In genomic region chr1:112807999-112808398, GRCh38 we compare ENCODE assay signal across 19 cellular contexts.
"Had no signal": no experiment of that assay in that cellular context is flagged by ENCODE, and none has a peak within 500 bp of the region (broad histone marks: within the 10 kb centered on the region; RNA-seq: fewer than 3 reads in every experiment).

No MANE protein-coding gene starts in this region.

- H3K4me3 ChIP-seq: adrenal gland, dorsolateral prefrontal cortex, lung, sigmoid colon, spleen, tibial artery had no signal

- H3K9ac ChIP-seq: parathyroid adenoma had no signal

- H3K79me2 ChIP-seq: parathyroid adenoma had no signal

- H2AFZ ChIP-seq: parathyroid adenoma had no signal

- H3K9me3 ChIP-seq: adrenal gland, sigmoid colon, spleen, tibial artery had no signal

- H3K27me3 ChIP-seq: adrenal gland, dorsolateral prefrontal cortex, sigmoid colon, tibial artery had no signal

- DNase-seq: activated CD4-positive, alpha-beta T cell treated with anti-CD3 and anti-CD28 coated beads for 4 hours; activated CD4-positive, alpha-beta T cell treated with anti-CD3 and anti-CD28 coated beads, Interleukin-2, amount 50 U/mL, for 48 hours; activated CD4-positive, CD25-positive, alpha-beta regulatory T cell; activated CD8-positive, alpha-beta memory T cell treated with anti-CD3 and anti-CD28 coated beads, Interleukin-2, amount 50 U/mL, for 48 hours; activated naive CD4-positive, alpha-beta T cell; activated T-cell treated with anti-CD3 and anti-CD28 coated beads, Interleukin-2, amount 50 U/mL, for 4 hours; adrenal gland; effector memory CD8-positive, alpha-beta T cell; midbrain; nucleus accumbens; sigmoid colon; spleen; stimulated activated naive CD8-positive, alpha-beta T cell treated with anti-CD3 and anti-CD28 coated beads, Interleukin-15, amount 100 ng/mL, for 72 hours; T1000; tibial artery had no signal

- H3K36me3 ChIP-seq: adrenal gland, sigmoid colon, spleen, tibial artery had no signal

- ATAC-seq: activated T-cell treated with anti-CD3 and anti-CD28 coated beads, Interleukin-2, amount 50 U/mL, for 4 hours; effector memory CD8-positive, alpha-beta T cell; esophagus mucosa; stimulated activated naive CD8-positive, alpha-beta T cell treated with anti-CD3 and anti-CD28 coated beads, Interleukin-15, amount 100 ng/mL, for 72 hours had no signal

- H3K27ac ChIP-seq: adrenal gland, dorsolateral prefrontal cortex, parathyroid adenoma, sigmoid colon, spleen, tibial artery had no signal

- H3K4me1 ChIP-seq: adrenal gland, parathyroid adenoma, sigmoid colon, tibial artery had no signal
